Comparison of ENCODE assay signal across 8 cellular contexts in genomic region chr1:154982897-154983648, GRCh38. TPM values are rescaled to one million over a fixed set of nuclear protein-coding genes. Genes with fewer than 3 reads are reported as not detected.
DNase-seq lines count a peak whose midpoint lies in the region; ATAC-seq and TF ChIP-seq lines count a peak whose summit lies in the region.

Gene FLAD1, plus strand, starts transcription at chr1:154983344. Its CDS starts 351 bp downstream, at chr1:154983695.

- ATAC-seq in activated CD8-positive, alpha-beta T cell treated with anti-CD3 and anti-CD28 coated beads, Interleukin-2, amount 10 ng/mL, durations not matched to agents 7 days and 5 days, result peak; percentile 100
- peak; percentile 100 for ATAC-seq in lower lobe of right lung

- peaks cover 23% of the 10 kb centered on the region for H3K4me1 ChIP-seq in lower lobe of right lung

- DNase-seq in CMK (ENCODE audit: low read depth) (peak; percentile 99), GM20000 (ENCODE audit: low spot score) (peak; percentile 94), HS-5 (ENCODE audit: low read depth) (peak; percentile 99), NK-92 (lab: John Stamatoyannopoulos, UW; ENCODE audit: unreplicated experiment) (peak; percentile 80), lower lobe of right lung (peak; percentile 95)
- peak; percentile 99 for DNase-seq in activated CD8-positive, alpha-beta T cell treated with anti-CD3 and anti-CD28 coated beads, Interleukin-2, amount 10 ng/mL, durations not matched to agents 7 days and 5 days
- DNase-seq in effector CD8-positive, alpha-beta T cell (lab: John Stamatoyannopoulos, UW), result peak; percentile 92
- DNase-seq in stimulated activated CD4-positive, alpha-beta T cell treated with anti-CD3 and anti-CD28 coated beads, TNF-alpha, amount 100 ng/mL, for 1 hour (ENCODE audit: low read depth in 3 of 3, low spot score in 1 of 3), result peak; percentile 84 to 92 (median 87)

- peak within 1 kb of the TSS; percentile 67 for H3K27ac Mint-ChIP-seq in activated CD8-positive, alpha-beta T cell treated with anti-CD3 and anti-CD28 coated beads, Interleukin-2, amount 10 ng/mL, durations not matched to agents 7 days and 5 days

- POLR2A ChIA-PET in activated CD8-positive, alpha-beta T cell treated with anti-CD3 and anti-CD28 coated beads, Interleukin-2, amount 10 ng/mL, durations not matched to agents 7 days and 5 days (lab: Charles Lee), result interaction anchor here (0.7 to 3.3 kb wide), 13 partner anchors 9 to 87 kb away, joined by 3 to 28 read pairs (median 4); partner anchors contain the start of genes CKS1B, LENEP, PBXIP1 and PMVK

- CTCF ChIA-PET in activated CD8-positive, alpha-beta T cell treated with anti-CD3 and anti-CD28 coated beads, Interleukin-2, amount 10 ng/mL, durations not matched to agents 7 days and 5 days (lab: Charles Lee), result interaction anchor here (0.7 to 13.8 kb wide), 16 partner anchors 9 to 190 kb away, joined by 3 to 139 read pairs (median 4); partner anchors contain the start of genes ADAM15, CKS1B, EFNA4 and KRTCAP2

- H3K9me3 Mint-ChIP-seq in activated CD8-positive, alpha-beta T cell treated with anti-CD3 and anti-CD28 coated beads, Interleukin-2, amount 10 ng/mL, durations not matched to agents 7 days and 5 days (ENCODE audit: insufficient read depth), result no peaks in the 10 kb centered on the region

- H3K9me3 ChIP-seq in lower lobe of right lung, result no peaks in the 10 kb centered on the region

- peak within 1 kb of the TSS; percentile 95 for H3K4me3 ChIP-seq in lower lobe of right lung

- H3K4me1 Mint-ChIP-seq in activated CD8-positive, alpha-beta T cell treated with anti-CD3 and anti-CD28 coated beads, Interleukin-2, amount 10 ng/mL, durations not matched to agents 7 days and 5 days (ENCODE audit: low read depth), result peaks cover 20% of the 10 kb centered on the region

- peak within 1 kb of the TSS; percentile 78 for H3K27ac ChIP-seq in lower lobe of right lung

- peaks cover 31% of the 10 kb centered on the region for H3K36me3 Mint-ChIP-seq in activated CD8-positive, alpha-beta T cell treated with anti-CD3 and anti-CD28 coated beads, Interleukin-2, amount 10 ng/mL, durations not matched to agents 7 days and 5 days (ENCODE audit: low read depth)

- no peak within 1 kb of the TSS for H3K4me3 Mint-ChIP-seq in activated CD8-positive, alpha-beta T cell treated with anti-CD3 and anti-CD28 coated beads, Interleukin-2, amount 10 ng/mL, durations not matched to agents 7 days and 5 days

- TF ChIP-seq CTCF in GM20000 (IDR thresholded peaks at IDR 0.05; ENCODE audit: extremely low read depth, missing control alignments) (no peak), lower lobe of right lung (IDR thresholded peaks at IDR 0.05) (no peak)

- no peaks in the 10 kb centered on the region for H3K27me3 Mint-ChIP-seq in activated CD8-positive, alpha-beta T cell treated with anti-CD3 and anti-CD28 coated beads, Interleukin-2, amount 10 ng/mL, durations not matched to agents 7 days and 5 days (ENCODE audit: low read depth)

- intact Hi-C loops in lower lobe of right lung (cut with DNase I), result no loop called here

- no peaks in the 10 kb centered on the region for H3K27me3 ChIP-seq in lower lobe of right lung (ENCODE audit: low read depth)

- H3K36me3 ChIP-seq in lower lobe of right lung, result peaks cover 13% of the 10 kb centered on the region

RNA-seq across cellular contexts. Expression of gene FLAD1, which starts in this region (rescaled TPM):
- 10 to 100 TPM; 39.8 to 45.2 TPM for total RNA-seq in activated CD8-positive, alpha-beta T cell treated with anti-CD3 and anti-CD28 coated beads, Interleukin-2, amount 10 ng/mL, durations not matched to agents 7 days and 5 days
- 31.9 TPM for total RNA-seq in lower lobe of right lung

Comparison
In these comparisons a context has a peak if more than half of its experiments do, and no peak if none do; other contexts are left out.
1. Peak in every context shown above with its lines: DNase-seq, ATAC-seq, H3K4me3 ChIP-seq and H3K27ac ChIP-seq.